ENCODE assay signal across 13 cellular contexts in the genomic region with DNA sequence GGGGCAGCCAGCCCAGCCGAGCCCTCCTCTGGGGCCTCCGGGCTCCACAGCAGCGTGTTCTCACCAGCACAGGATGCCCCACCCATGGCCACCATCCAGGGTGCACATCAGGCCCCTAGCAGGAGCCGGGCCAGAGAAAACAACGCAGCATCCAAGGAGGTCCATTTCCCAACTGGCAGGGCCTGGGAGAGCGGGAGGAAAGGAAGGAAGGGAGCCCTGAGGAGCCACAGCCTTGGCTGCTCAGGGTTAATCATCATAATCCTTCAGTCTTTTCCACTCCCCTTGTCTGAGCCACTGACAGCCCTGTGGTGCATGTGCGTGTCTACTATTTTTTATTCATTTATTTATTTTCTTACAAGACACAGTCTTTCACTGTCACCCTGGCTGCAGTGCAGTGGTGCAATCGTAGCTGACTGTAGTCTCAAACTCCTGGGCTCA. TPM values are rescaled to one million over a fixed set of nuclear protein-coding genes. Genes with fewer than 3 reads are reported as not detected.
A peak's percentile ranks its signal among the peaks of the same experiment; 100 is the strongest.
DNase-seq lines count a peak whose midpoint lies in the region; ATAC-seq and TF ChIP-seq lines count a peak whose summit lies in the region.
"Had no signal": no experiment of that assay in that cellular context is flagged by ENCODE, and none has a peak within 500 bp of the region (broad histone marks: within the 10 kb centered on the region; RNA-seq: fewer than 3 reads in every experiment).

No MANE protein-coding gene starts in this region.

- no peaks in the 10 kb centered on the region for H3K9me3 Mint-ChIP-seq in activated CD4-positive, alpha-beta memory T cell treated with anti-CD3 and anti-CD28 coated beads for 36 hours
- H3K9me3 Mint-ChIP-seq: activated CD4-positive, alpha-beta memory T cell treated with anti-CD3 and anti-CD28 coated beads, Interleukin-2, amount 10 ng/mL, durations not matched to agents 7 days and 5 days; stimulated activated memory B cell treated with anti-CD40 and anti-IgM and Interleukin-4, amounts not matched to agents 10 μg/mL and 1 μg/mL and 100 μg/mL, for 72 hours had no signal

- peaks cover 3% of the 10 kb centered on the region for H3K4me1 Mint-ChIP-seq in activated CD4-positive, alpha-beta memory T cell treated with anti-CD3 and anti-CD28 coated beads for 36 hours (ENCODE audit: low read depth)

- H3K4me3 Mint-ChIP-seq in activated CD4-positive, alpha-beta memory T cell treated with anti-CD3 and anti-CD28 coated beads for 36 hours: no peak overlapping the region
- H3K4me3 Mint-ChIP-seq: activated CD4-positive, alpha-beta memory T cell treated with anti-CD3 and anti-CD28 coated beads, Interleukin-2, amount 10 ng/mL, durations not matched to agents 7 days and 5 days; stimulated activated memory B cell treated with anti-CD40 and anti-IgM and Interleukin-4, amounts not matched to agents 10 μg/mL and 1 μg/mL and 100 μg/mL, for 72 hours had no signal

- H3K27me3 Mint-ChIP-seq in activated CD4-positive, alpha-beta memory T cell treated with anti-CD3 and anti-CD28 coated beads for 36 hours: peaks cover 38% of the 10 kb centered on the region

- TF ChIP-seq CTCF in esophagus squamous epithelium (IDR thresholded peaks at IDR 0.05) (no peak), mucosa of descending colon (IDR thresholded peaks at IDR 0.05) (no peak)

- ATAC-seq in mucosa of descending colon: peak; percentile 37
- no peak for ATAC-seq in GM21825 (IDR thresholded peaks at IDR 0.05; ENCODE audit: unreplicated experiment)
- ATAC-seq: stimulated activated memory B cell treated with anti-CD40 and anti-IgM and Interleukin-4, amounts not matched to agents 10 μg/mL and 1 μg/mL and 100 μg/mL, for 72 hours had no signal

- H3K4me1 ChIP-seq in esophagus squamous epithelium (peaks cover 4 to 58% (median 28%) of the 10 kb centered on the region in 3 donors), mucosa of descending colon (ENCODE audit: low read depth) (no peaks in the 10 kb centered on the region)

- peaks cover 0 to 68% (median 0%) of the 10 kb centered on the region in 4 donors for H3K27me3 ChIP-seq in esophagus squamous epithelium

- DNase-seq in activated effector memory CD4-positive, alpha-beta T cell treated with anti-CD3 and anti-CD28 coated beads, Interleukin-2, amount 50 U/mL, for 16 hours: peak; percentile 39
- no peak for DNase-seq in activated effector memory CD4-positive, alpha-beta T cell treated with Interleukin-2 at 50 U/mL for 16 hours
- no peak for DNase-seq in esophagus squamous epithelium (lab: John Stamatoyannopoulos, UW)
- peak; percentile 47 to 85 (median 61) for DNase-seq in mucosa of descending colon
- DNase-seq in RPMI8226: no peak
- no peak for DNase-seq in activated CD4-positive, alpha-beta memory T cell treated with anti-CD3 and anti-CD28 coated beads for 36 hours
- no peak for DNase-seq in T-helper 9 cell
- DNase-seq: activated CD4-positive, alpha-beta memory T cell treated with anti-CD3 and anti-CD28 coated beads, Interleukin-2, amount 10 ng/mL, durations not matched to agents 7 days and 5 days; central memory CD4-positive, alpha-beta T cell; small intestine had no signal

- CTCF ChIA-PET in activated CD4-positive, alpha-beta memory T cell treated with anti-CD3 and anti-CD28 coated beads for 36 hours (lab: Charles Lee): interaction anchor here (1.2 kb wide), 1 partner anchor 87 kb away, joined by 5 read pairs; no protein-coding TSS in a partner anchor

- H3K9me3 ChIP-seq in esophagus squamous epithelium (no peaks in the 10 kb centered on the region), mucosa of descending colon (no peaks in the 10 kb centered on the region)

- no peaks in the 10 kb centered on the region for H3K36me3 Mint-ChIP-seq in activated CD4-positive, alpha-beta memory T cell treated with anti-CD3 and anti-CD28 coated beads for 36 hours
- H3K36me3 Mint-ChIP-seq: stimulated activated memory B cell treated with anti-CD40 and anti-IgM and Interleukin-4, amounts not matched to agents 10 μg/mL and 1 μg/mL and 100 μg/mL, for 72 hours had no signal

- WGBS in esophagus squamous epithelium, 2 donors: 20 to 27% methylated on average over 2 to 5 of the region's 8 CpGs

- no peak overlapping the region for H3K27ac Mint-ChIP-seq in activated CD4-positive, alpha-beta memory T cell treated with anti-CD3 and anti-CD28 coated beads for 36 hours
- H3K27ac Mint-ChIP-seq: activated CD4-positive, alpha-beta memory T cell treated with anti-CD3 and anti-CD28 coated beads, Interleukin-2, amount 10 ng/mL, durations not matched to agents 7 days and 5 days; stimulated activated memory B cell treated with anti-CD40 and anti-IgM and Interleukin-4, amounts not matched to agents 10 μg/mL and 1 μg/mL and 100 μg/mL, for 72 hours had no signal

- H3K4me3 ChIP-seq in esophagus squamous epithelium: peak overlapping the region in 1 of 4 donors; percentile 12
- no peak overlapping the region for H3K4me3 ChIP-seq in mucosa of descending colon

- POLR2A ChIA-PET in activated CD4-positive, alpha-beta memory T cell treated with anti-CD3 and anti-CD28 coated beads for 36 hours (lab: Charles Lee): no interaction called here

- intact Hi-C loops in esophagus squamous epithelium (cut with DNase I): no loop called here
- intact Hi-C loops in mucosa of descending colon (cut with DNase I, micrococcal nuclease): no loop called here
- intact Hi-C loops in activated CD4-positive, alpha-beta memory T cell treated with anti-CD3 and anti-CD28 coated beads for 36 hours (cut with micrococcal nuclease): no loop called here

- TF ChIP-seq POLR2A in esophagus squamous epithelium (IDR thresholded peaks at IDR 0.05): no peak

- H3K36me3 ChIP-seq in esophagus squamous epithelium (no peaks in the 10 kb centered on the region), mucosa of descending colon (ENCODE audit: low read depth) (no peaks in the 10 kb centered on the region)

- H3K27ac ChIP-seq in esophagus squamous epithelium: peak overlapping the region in 3 of 4 donors; percentile 65 to 81 (median 81)

RNA-seq across cellular contexts. Expression of a gene that starts 3.6 kb away (rescaled TPM):
- total RNA-seq in esophagus squamous epithelium (10 to 100 TPM in 1 of 4 donors, 1 to 10 TPM in 3; 2.7 to 22.1 (median 3.0) TPM), mucosa of descending colon (10 to 100 TPM in 2 of 3 donors, 1 to 10 TPM in 1; 3.2 to 15.1 (median 11.8) TPM)
- not detected for total RNA-seq in activated CD4-positive, alpha-beta memory T cell treated with anti-CD3 and anti-CD28 coated beads for 36 hours
- total RNA-seq: activated CD4-positive, alpha-beta memory T cell treated with anti-CD3 and anti-CD28 coated beads, Interleukin-2, amount 10 ng/mL, durations not matched to agents 7 days and 5 days; SK-MEL-5 had no signal

RNA-seq across cellular contexts. Expression of a gene that starts 57.7 kb away (rescaled TPM):
- 10 to 100 TPM; 25.6 to 35.6 (median 32.7) TPM for total RNA-seq in esophagus squamous epithelium
- total RNA-seq in mucosa of descending colon: 10 to 100 TPM; 17.2 to 34.5 (median 26.9) TPM
- 10 to 100 TPM; 11.6 to 12.3 TPM for total RNA-seq in activated CD4-positive, alpha-beta memory T cell treated with anti-CD3 and anti-CD28 coated beads for 36 hours

Comparison
In these comparisons a context has a peak if more than half of its experiments do, and no peak if none do; other contexts are left out.
1. DNase-seq: peak in activated effector memory CD4-positive, alpha-beta T cell treated with anti-CD3 and anti-CD28 coated beads, Interleukin-2, amount 50 U/mL, for 16 hours (single experiment) and mucosa of descending colon (3 of 3); none in activated effector memory CD4-positive, alpha-beta T cell treated with Interleukin-2 at 50 U/mL for 16 hours (single experiment), esophagus squamous epithelium (single experiment), RPMI8226 (single experiment), activated CD4-positive, alpha-beta memory T cell treated with anti-CD3 and anti-CD28 coated beads for 36 hours (single experiment) and T-helper 9 cell (single experiment).